In genomic region chr7:43758029-43758860, GRCh38 we compare ENCODE assay signal across 1 cellular context.
TF ChIP-seq lines count a peak whose summit lies in the region.

TSS of gene BLVRA (plus strand) at chr7:43758680. CDS start at chr7:43771159, 12,479 bp downstream.

TF ChIP-seq in HepG2, 621 proteins besides CTCF, POLR2A, EP300 and RAD21 (continued from another document):
- TF ChIP-seq ARID4A (CRISPR knock-in tag; IDR thresholded peaks at IDR 0.05; ENCODE audit: borderline replicate concordance) = peak; percentile 70
- no peak for TF ChIP-seq NONO (IDR thresholded peaks at IDR 0.05)
- TF ChIP-seq NONO (CRISPR knock-in tag; conservative IDR thresholded peaks at IDR 0.05) = peak; percentile 76
- TF ChIP-seq NFYC (CRISPR knock-in tag; IDR thresholded peaks at IDR 0.05) = peak; percentile 73
- TF ChIP-seq ZNF468 (CRISPR knock-in tag; IDR thresholded peaks at IDR 0.05) = peak; percentile 79; the same call in 1 of the 2 replicates
- no peak for TF ChIP-seq ZSCAN20 (CRISPR knock-in tag; IDR thresholded peaks at IDR 0.05; ENCODE audit: borderline replicate concordance)
- TF ChIP-seq ZMAT3 (CRISPR knock-in tag; conservative IDR thresholded peaks at IDR 0.05) = peak; percentile 54
- TF ChIP-seq BATF2 (CRISPR knock-in tag; IDR thresholded peaks at IDR 0.05) = no peak
- peak; percentile 58; the same call in 1 of the 2 replicates for TF ChIP-seq ZNF224 (CRISPR knock-in tag; IDR thresholded peaks at IDR 0.05)
- no peak for TF ChIP-seq TEAD2 (CRISPR knock-in tag; IDR thresholded peaks at IDR 0.05)
- 0 out of 2 replicates have a peak, but pooled peaks have one; percentile 13 for TF ChIP-seq ZNF850 (CRISPR knock-in tag; conservative IDR thresholded peaks at IDR 0.05)
- TF ChIP-seq SP2 (CRISPR knock-in tag; IDR thresholded peaks at IDR 0.05) = peak; percentile 42; the same call in 1 of the 2 replicates
- peak; percentile 87 for TF ChIP-seq HNRNPK (IDR thresholded peaks at IDR 0.05; ENCODE audit: low read depth, low read length, poor library complexity, severe bottlenecking)
- TF ChIP-seq ARNT (IDR thresholded peaks at IDR 0.05) = no peak
- TF ChIP-seq DMAP1 (CRISPR knock-in tag; IDR thresholded peaks at IDR 0.05) = peak; percentile 66
- 0 out of 2 replicates have a peak, but pooled peaks have one; percentile 70 for TF ChIP-seq ATF5 (CRISPR knock-in tag; IDR thresholded peaks at IDR 0.05; ENCODE audit: low read depth)
- peak; percentile 47; the same call in 1 of the 2 replicates for TF ChIP-seq ZC3H13 (CRISPR knock-in tag; IDR thresholded peaks at IDR 0.05)
- TF ChIP-seq ZMYM4 (CRISPR knock-in tag; IDR thresholded peaks at IDR 0.05) = peak; percentile 64; the same call in 1 of the 2 replicates
- peak in 1 of 2 experiments; percentile 39; a peak in 1 of 4 replicates for TF ChIP-seq ATF4 (CRISPR knock-in tag; IDR thresholded peaks at IDR 0.05)
- TF ChIP-seq LBX2 (CRISPR knock-in tag; IDR thresholded peaks at IDR 0.05; ENCODE audit: borderline replicate concordance) = 0 out of 2 replicates have a peak, but pooled peaks have one; percentile 40
- TF ChIP-seq PAXIP1 (CRISPR knock-in tag; conservative IDR thresholded peaks at IDR 0.05) = peak; percentile 34; the same call in 1 of the 2 replicates
- TF ChIP-seq ZFX (CRISPR knock-in tag; IDR thresholded peaks at IDR 0.05; ENCODE audit: low read depth) = peak; percentile 84
- no peak for TF ChIP-seq ZNF569 (CRISPR knock-in tag; IDR thresholded peaks at IDR 0.05; ENCODE audit: borderline replicate concordance)
- no peak for TF ChIP-seq SCMH1 (CRISPR knock-in tag; IDR thresholded peaks at IDR 0.05; ENCODE audit: borderline replicate concordance)
- peak; percentile 67; the same call in 1 of the 2 replicates for TF ChIP-seq ZNF138 (CRISPR knock-in tag; IDR thresholded peaks at IDR 0.05; ENCODE audit: low read depth)
- peak; percentile 8 for TF ChIP-seq IKZF4 (CRISPR knock-in tag; IDR thresholded peaks at IDR 0.05; ENCODE audit: borderline replicate concordance, low read depth, not compliant biosample characterization)
- 0 out of 2 replicates have a peak, but pooled peaks have one; percentile 68 for TF ChIP-seq ZNF619 (CRISPR knock-in tag; IDR thresholded peaks at IDR 0.05)
- no peak for TF ChIP-seq ZNF276 (CRISPR knock-in tag; IDR thresholded peaks at IDR 0.05; ENCODE audit: low read depth)
- TF ChIP-seq MXD4 (CRISPR knock-in tag; IDR thresholded peaks at IDR 0.05) = no peak
- TF ChIP-seq ZGPAT (CRISPR knock-in tag; IDR thresholded peaks at IDR 0.05) = peak; percentile 48; the same call in 1 of the 2 replicates
- peak; percentile 47 for TF ChIP-seq MXD1 (CRISPR knock-in tag; IDR thresholded peaks at IDR 0.05)
- TF ChIP-seq ZIK1 (CRISPR knock-in tag; IDR thresholded peaks at IDR 0.05; ENCODE audit: borderline replicate concordance, low read depth) = peak; percentile 78
- no peak for TF ChIP-seq ZNF354B (CRISPR knock-in tag; IDR thresholded peaks at IDR 0.05)
- no peak for TF ChIP-seq TFAP4 (IDR thresholded peaks at IDR 0.05; ENCODE audit: borderline replicate concordance, low read depth)
- no peak for TF ChIP-seq ZNF597 (CRISPR knock-in tag; IDR thresholded peaks at IDR 0.05)
